In genomic region chr9:90960941-90961340, GRCh38 we compare ENCODE assay signal across 23 cellular contexts.
DNase-seq lines count a peak whose midpoint lies in the region; ATAC-seq and TF ChIP-seq lines count a peak whose summit lies in the region.
"Had no signal": no experiment of that assay in that cellular context is flagged by ENCODE, and none has a peak within 500 bp of the region (broad histone marks: within the 10 kb centered on the region; RNA-seq: fewer than 3 reads in every experiment).

No MANE protein-coding gene starts in this region.

- peak; percentile 43 for DNase-seq in AG20443 (ENCODE audit: low spot score)
- peak; percentile 56 for DNase-seq in NB4 (ENCODE audit: low read depth)
- DNase-seq in epithelial cell of proximal tubule (ENCODE audit: low read depth), result no peak
- peak in 1 of 2 donors; percentile 25 for DNase-seq in gastrocnemius medialis
- no peak for DNase-seq in stimulated activated CD4-positive, alpha-beta T cell treated with anti-CD3 and anti-CD28 coated beads, Interleukin-15, amount 100 ng/mL, for 24 hours
- no peak for DNase-seq in stimulated activated naive CD4-positive, alpha-beta T cell (lab: John Stamatoyannopoulos, UW)
- DNase-seq in activated CD4-positive, alpha-beta T cell treated with anti-CD3 and anti-CD28 coated beads, Interleukin-2, amount 50 U/mL, for 1 hour, result no peak
- DNase-seq: activated CD4-positive, CD25-positive, alpha-beta regulatory T cell; activated CD8-positive, alpha-beta T cell treated with anti-CD3 and anti-CD28 coated beads for 36 hours; activated T-cell treated with anti-CD3 and anti-CD28 coated beads, Interleukin-2, amount 50 U/mL, for 24 hours; adrenal gland; EL; foreskin melanocyte; islet precursor cell; NCI-H187; NCI-H526 treated with DMSO at 0.1 percent for 48 hours; stimulated activated CD4-positive, alpha-beta T cell treated with anti-CD3 and anti-CD28 coated beads, Interleukin-4, amount 100 ng/mL, for 1 hour; stimulated activated naive CD8-positive, alpha-beta T cell treated with anti-CD3 and anti-CD28 coated beads, Interleukin-15, Interleukin-2, amounts not matched to agents 100 U/mL and 50 U/mL, for 24 hours; T-helper 9 cell; transverse colon had no signal

- H3K4me3 ChIP-seq in NB4 (ENCODE audit: low read depth, low read length) (no peak overlapping the region), epithelial cell of proximal tubule (ENCODE audit: low read depth, low read length) (no peak overlapping the region), gastrocnemius medialis (peak overlapping the region in 1 of 4 donors; percentile 4)
- H3K4me3 ChIP-seq: adrenal gland, lung, transverse colon had no signal

- ATAC-seq in gastrocnemius medialis, result peak; percentile 31 to 67
- no peak for ATAC-seq in GM18511 (IDR thresholded peaks at IDR 0.05; ENCODE audit: unreplicated experiment)
- ATAC-seq: activated CD8-positive, alpha-beta T cell treated with anti-CD3 and anti-CD28 coated beads for 36 hours; stimulated activated naive CD8-positive, alpha-beta T cell treated with anti-CD3 and anti-CD28 coated beads, Interleukin-15, Interleukin-2, amounts not matched to agents 100 U/mL and 50 U/mL, for 24 hours had no signal

- H3K27me3 ChIP-seq in gastrocnemius medialis, result peaks cover 0 to 6% (median 0%) of the 10 kb centered on the region in 3 donors
- H3K27me3 ChIP-seq: adrenal gland, transverse colon had no signal

- no peaks in the 10 kb centered on the region for H3K9me3 ChIP-seq in gastrocnemius medialis
- H3K9me3 ChIP-seq: adrenal gland, transverse colon had no signal

- TF ChIP-seq POLR2A in NB4 (IDR thresholded peaks at IDR 0.05; ENCODE audit: extremely low read depth, insufficient read length), result no peak
- no peak for TF ChIP-seq POLR2A in gastrocnemius medialis (IDR thresholded peaks at IDR 0.05)

- no peak overlapping the region for H3K27ac ChIP-seq in gastrocnemius medialis
- H3K27ac ChIP-seq: adrenal gland, C4-2B, transverse colon had no signal

- H3K36me3 ChIP-seq in gastrocnemius medialis, result no peaks in the 10 kb centered on the region
- H3K36me3 ChIP-seq: adrenal gland, transverse colon had no signal

- TF ChIP-seq CTCF in NB4 (IDR thresholded peaks at IDR 0.05; ENCODE audit: low read depth, low read length) (no peak), epithelial cell of proximal tubule (conservative IDR thresholded peaks at IDR 0.05; ENCODE audit: low read depth, low read length) (peak; percentile 13), gastrocnemius medialis (IDR thresholded peaks at IDR 0.05 in 4 of 5, conservative IDR thresholded peaks at IDR 0.05 in 1 of 5) (no peak)

- no peaks in the 10 kb centered on the region for H3K4me1 ChIP-seq in gastrocnemius medialis
- H3K4me1 ChIP-seq: adrenal gland had no signal

- intact Hi-C loops in gastrocnemius medialis (cut with DNase I; ENCODE audit: low total_unique reads), result no loop called here

- in situ Hi-C loops in gastrocnemius medialis (cut with MboI; ENCODE audit: low sequenced_read_pairs in 4 of 4), result no loop called here

Comparison
In these comparisons a context has a peak if more than half of its experiments do, and no peak if none do; other contexts are left out.
1. DNase-seq: peak in AG20443 (single experiment) and NB4 (single experiment); none in epithelial cell of proximal tubule (single experiment), stimulated activated CD4-positive, alpha-beta T cell treated with anti-CD3 and anti-CD28 coated beads, Interleukin-15, amount 100 ng/mL, for 24 hours (single experiment), stimulated activated naive CD4-positive, alpha-beta T cell (0 of 6) and activated CD4-positive, alpha-beta T cell treated with anti-CD3 and anti-CD28 coated beads, Interleukin-2, amount 50 U/mL, for 1 hour (single experiment).